Comparison of ENCODE assay signal across 17 cellular contexts in the genomic region with DNA sequence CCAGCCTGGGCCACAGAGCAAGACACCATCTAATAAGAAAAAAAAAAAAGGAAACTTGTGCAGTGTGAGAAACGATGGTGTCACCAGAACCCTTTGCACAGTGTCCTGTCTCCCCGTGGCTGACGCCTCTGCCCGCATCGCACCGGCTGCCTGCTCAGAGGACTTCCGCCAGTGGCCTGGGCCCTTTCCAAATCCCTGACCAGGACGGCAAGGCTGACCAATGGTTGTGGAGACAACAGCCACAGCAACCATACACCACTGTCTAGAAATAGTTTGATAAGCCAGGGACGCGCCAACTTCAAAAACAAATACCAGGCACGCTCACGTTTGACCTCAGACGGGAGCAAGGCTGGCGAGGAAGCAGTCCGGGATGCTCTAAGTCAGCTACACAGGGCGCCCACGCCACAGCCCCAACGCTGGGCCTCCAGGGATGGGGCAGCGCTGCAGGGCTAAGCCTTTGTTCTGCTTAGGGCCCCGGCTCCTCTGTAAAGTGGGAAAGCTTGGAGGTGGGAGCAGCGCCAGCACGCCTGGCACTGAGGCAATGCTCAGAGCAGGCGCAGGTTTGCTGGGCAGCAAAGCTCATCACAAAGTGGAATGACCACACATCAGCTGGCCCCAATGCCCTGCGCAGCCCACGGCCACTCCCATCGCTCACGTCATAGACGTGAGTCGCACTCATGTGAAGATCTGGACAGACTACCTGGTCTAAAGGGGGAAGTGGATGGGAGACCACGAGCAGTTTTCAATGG. TPM values are rescaled to one million over a fixed set of nuclear protein-coding genes. Genes with fewer than 3 reads are reported as not detected.
A peak's percentile ranks its signal among the peaks of the same experiment; 100 is the strongest.
DNase-seq lines count a peak whose midpoint lies in the region; ATAC-seq, FAIRE-seq and TF ChIP-seq lines count a peak whose summit lies in the region.
"Had no signal": no experiment of that assay in that cellular context is flagged by ENCODE, and none has a peak within 500 bp of the region (broad histone marks: within the 10 kb centered on the region; RNA-seq: fewer than 3 reads in every experiment).

No MANE protein-coding gene starts in this region.

- no peaks in the 10 kb centered on the region for H3K27me3 ChIP-seq in GM23248 (replicated peaks; ENCODE audit: insufficient read depth)
- H3K27me3 ChIP-seq in adrenal gland, result no peaks in the 10 kb centered on the region
- H3K27me3 ChIP-seq in hepatocyte, result no peaks in the 10 kb centered on the region
- H3K27me3 ChIP-seq: breast epithelium, neural progenitor cell, sigmoid colon, upper lobe of left lung had no signal

- no peak overlapping the region for H3K9ac ChIP-seq in GM23248
- H3K9ac ChIP-seq: neural progenitor cell had no signal

- H2AFZ ChIP-seq in GM23248, result no peak overlapping the region
- H2AFZ ChIP-seq in hepatocyte, result no peak overlapping the region
- H2AFZ ChIP-seq: neural progenitor cell had no signal

- intact Hi-C loops in adrenal gland (cut with DNase I), result no loop called here

- peaks cover 70% of the 10 kb centered on the region for H3K79me2 ChIP-seq in GM23248 (ENCODE audit: insufficient read depth)
- H3K79me2 ChIP-seq in hepatocyte, result peaks cover 3% of the 10 kb centered on the region

- no peak for TF ChIP-seq RAD21 in A549 (conservative IDR thresholded peaks at IDR 0.05 in 1 of 2, IDR thresholded peaks at IDR 0.05 in 1 of 2)

- H3K4me1 ChIP-seq in A549 (no peaks in the 10 kb centered on the region), GM23248 (ENCODE audit: insufficient read depth) (no peaks in the 10 kb centered on the region), adrenal gland (replicated peaks in 1 of 2) (peaks cover 0 to 8% of the 10 kb centered on the region in 2 donors), hepatocyte (ENCODE audit: insufficient read depth) (no peaks in the 10 kb centered on the region)
- H3K4me1 ChIP-seq: breast epithelium, neural progenitor cell, sigmoid colon, upper lobe of left lung had no signal

- TF ChIP-seq POLR2A in A549 (IDR thresholded peaks at IDR 0.05; ENCODE audit: low read length) (no peak), adrenal gland (IDR thresholded peaks at IDR 0.05) (no peak)

- ATAC-seq in A549, result peak in 1 of 2 experiments; percentile 7; a peak in 1 of 6 replicates
- no peak for ATAC-seq in HG02970 (IDR thresholded peaks at IDR 0.05; ENCODE audit: low FRiP score, unreplicated experiment)
- ATAC-seq in GM19397 (IDR thresholded peaks at IDR 0.05; ENCODE audit: unreplicated experiment), result no peak

- 93% methylated on average over 30 of the region's 30 CpGs for WGBS in A549 (ENCODE audit: missing lambda C conversion rate)
- 91 to 94% methylated on average over 30 of the region's 30 CpGs for WGBS in GM23248 (ENCODE audit: low coverage in 1 of 2, low lambda C conversion rate in 2 of 2, missing lambda C conversion rate in 2 of 2), 2 experiments
- 74 to 86% (median 81%) methylated on average over 12 to 30 of the region's 30 CpGs for WGBS in adrenal gland, 4 donors
- 95% methylated on average over 30 of the region's 30 CpGs for WGBS in hepatocyte (ENCODE audit: low lambda C conversion rate, missing lambda C conversion rate)

- H3K9me2 ChIP-seq in GM23248 (ENCODE audit: insufficient read depth) (no peaks in the 10 kb centered on the region), hepatocyte (replicated peaks; ENCODE audit: insufficient read depth) (no peaks in the 10 kb centered on the region)

- no peak for TF ChIP-seq EP300 in A549 (IDR thresholded peaks at IDR 0.05)

- no peak overlapping the region for H3K27ac ChIP-seq in A549
- H3K27ac ChIP-seq in GM23248, result peak overlapping the region; percentile 39; the same call in 1 of the 2 replicates
- peak overlapping the region in 3 of 5 donors; percentile 28 to 67 (median 30) for H3K27ac ChIP-seq in adrenal gland
- no peak overlapping the region for H3K27ac ChIP-seq in hepatocyte
- H3K27ac ChIP-seq: breast epithelium, neural progenitor cell, sigmoid colon, upper lobe of left lung had no signal

- H3K36me3 ChIP-seq in GM23248 (ENCODE audit: low read depth) (peaks cover 58% of the 10 kb centered on the region), adrenal gland (replicated peaks in 1 of 2) (peaks cover 0 to 86% of the 10 kb centered on the region in 2 donors), hepatocyte (replicated peaks; ENCODE audit: insufficient read depth, low read depth) (no peaks in the 10 kb centered on the region)
- H3K36me3 ChIP-seq: breast epithelium, neural progenitor cell had no signal

- H3K4me2 ChIP-seq in A549, result no peak overlapping the region
- H3K4me2 ChIP-seq in GM23248 (ENCODE audit: unreplicated experiment), result no peak overlapping the region
- no peak overlapping the region for H3K4me2 ChIP-seq in hepatocyte
- H3K4me2 ChIP-seq: neural progenitor cell had no signal

- POLR2A ChIA-PET in A549 (lab: Yijun Ruan, JAX), result no interaction called here

- in situ Hi-C loops in GM23248 (cut with MboI), result no loop called here

- CTCF ChIA-PET in A549 (lab: Yijun Ruan, JAX), result interaction anchor here (1.3 kb wide), 1 partner anchor 18 kb away, joined by 3 read pairs; no protein-coding TSS in a partner anchor

- peaks cover 38% of the 10 kb centered on the region for H3F3A ChIP-seq in GM23248 (ENCODE audit: insufficient read depth)

- no peaks in the 10 kb centered on the region for H4K20me1 ChIP-seq in GM23248 (ENCODE audit: insufficient read depth)
- H4K20me1 ChIP-seq in hepatocyte (ENCODE audit: insufficient read depth, poor library complexity, severe bottlenecking), result no peaks in the 10 kb centered on the region

- TF ChIP-seq CTCF in A549 (IDR thresholded peaks at IDR 0.05), result no peak
- TF ChIP-seq CTCF in adrenal gland (IDR thresholded peaks at IDR 0.05), result no peak
- TF ChIP-seq CTCF in hepatocyte (IDR thresholded peaks at IDR 0.05; ENCODE audit: poor library complexity), result no peak

- H3K4me3 ChIP-seq in A549 (no peak overlapping the region), GM23248 (no peak overlapping the region), adrenal gland (no peak overlapping the region), hepatocyte (no peak overlapping the region)
- H3K4me3 ChIP-seq: breast epithelium, neural progenitor cell, sigmoid colon, upper lobe of left lung had no signal

- H3K9me3 ChIP-seq in A549 (no peaks in the 10 kb centered on the region), GM23248 (ENCODE audit: low read depth) (no peaks in the 10 kb centered on the region), adrenal gland (replicated peaks in 1 of 3) (no peaks in the 10 kb centered on the region), hepatocyte (ENCODE audit: low read depth) (no peaks in the 10 kb centered on the region)
- H3K9me3 ChIP-seq: breast epithelium, sigmoid colon, upper lobe of left lung had no signal

- no peak for DNase-seq in A549 (ENCODE audit: low read depth in 1 of 2, low spot score in 1 of 2)
- DNase-seq in GM23248, result no peak
- peak in 4 of 7 donors; percentile 62 to 74 (median 66) for DNase-seq in adrenal gland
- peak; percentile 37 for DNase-seq in hepatic stellate cell (ENCODE audit: low spot score)
- DNase-seq in NCI-H1694 (lab: John Stamatoyannopoulos, UW), result no peak
- no peak for DNase-seq in hepatocyte (ENCODE audit: low spot score)
- DNase-seq: activated CD4-positive, alpha-beta T cell treated with anti-CD3 and anti-CD28 coated beads, Interleukin-2, amount 50 U/mL, for 48 hours; effector CD4-positive, alpha-beta T cell; NCI-H187; NCI-H524; sigmoid colon; stimulated activated CD4-positive, alpha-beta T cell treated with anti-CD3 and anti-CD28 coated beads, Interleukin-4, amount 100 ng/mL, for 4 hours; upper lobe of left lung had no signal

- FAIRE-seq in A549 (lab: Jason Lieb, UNC), result no peak

RNA-seq across cellular contexts. Expression of a gene that starts 12.5 kb away (rescaled TPM):
- polyA plus RNA-seq in A549 (2011; rRNA removed) (29.3 and 36.7 TPM in 2 replicates), A549 (2017; fragmentation: RNase III; extraction: RNeasy Plus Mini Kit Qiagen cat#74134 plus additional on column Dnase treatment) (49.5 to 53.4 TPM (median 51.3 TPM) in 3 replicates), GM23248 (2016; fragmentation: Nextera tagmentation; extraction: Ambion mirVana) (10.2 and 12.0 TPM in 2 replicates), adrenal gland (10 to 100 TPM; 12.7 to 29.9 (median 16.7) TPM), hepatocyte (17.6 and 21.5 TPM in 2 replicates)
- 62.8 and 89.2 TPM in 2 replicates for polyA plus RNA-seq in A549 (2012; cell fraction: cytosol; rRNA removed)
- polyA plus RNA-seq in A549 (2012; cell fraction: nucleus; rRNA removed), result 57.4 and 65.8 TPM in 2 replicates
- polyA minus RNA-seq in A549 (2011; rRNA and poly(A)+ RNA removed), result 97.5 and 139 TPM in 2 replicates
- 26.1 and 28.7 TPM in 2 replicates for total RNA-seq in GM23248 (2014; rRNA removed; shearing (Covaris generic))
- total RNA-seq in adrenal gland (10 to 100 TPM; 23.8 to 53.6 (median 36.8) TPM), hepatocyte (19.7 and 27.2 TPM in 2 replicates)

RNA-seq across cellular contexts. Expression of a gene that starts 35.8 kb away (rescaled TPM):
- polyA plus RNA-seq in A549 (2011; rRNA removed) (21.3 and 22.5 TPM in 2 replicates), A549 (2017; fragmentation: RNase III; extraction: RNeasy Plus Mini Kit Qiagen cat#74134 plus additional on column Dnase treatment) (18.7 to 20.0 TPM (median 19.4 TPM) in 3 replicates), GM23248 (2016; fragmentation: Nextera tagmentation; extraction: Ambion mirVana) (36.5 and 37.2 TPM in 2 replicates), adrenal gland (1 to 10 TPM; 8.2 to 9.0 (median 8.6) TPM), hepatocyte (76.1 and 82.7 TPM in 2 replicates)
- polyA plus RNA-seq in A549 (2012; cell fraction: cytosol; rRNA removed), result 33.5 and 36.6 TPM in 2 replicates
- 18.9 and 26.1 TPM in 2 replicates for polyA plus RNA-seq in A549 (2012; cell fraction: nucleus; rRNA removed)
- polyA minus RNA-seq in A549 (2011; rRNA and poly(A)+ RNA removed), result 11.3 and 11.7 TPM in 2 replicates
- 26.3 and 28.5 TPM in 2 replicates for total RNA-seq in GM23248 (2014; rRNA removed; shearing (Covaris generic))
- total RNA-seq in adrenal gland (10 to 100 TPM; 12.6 to 51.7 (median 24.6) TPM), hepatocyte (61.8 and 67.3 TPM in 2 replicates)

RNA-seq across cellular contexts. Expression of a gene that starts 36.0 kb away (rescaled TPM):
- polyA plus RNA-seq in A549 (2011; rRNA removed), result 28.9 and 32.1 TPM in 2 replicates
- 63.0 and 69.0 TPM in 2 replicates for polyA plus RNA-seq in A549 (2012; cell fraction: cytosol; rRNA removed)
- 366 and 407 TPM in 2 replicates for polyA plus RNA-seq in A549 (2012; cell fraction: nucleus; rRNA removed)
- polyA plus RNA-seq in A549 (2017; fragmentation: RNase III; extraction: RNeasy Plus Mini Kit Qiagen cat#74134 plus additional on column Dnase treatment), result 63.7 to 73.6 TPM (median 67.2 TPM) in 3 replicates
- 157 and 173 TPM in 2 replicates for polyA minus RNA-seq in A549 (2011; rRNA and poly(A)+ RNA removed)
- total RNA-seq in GM23248 (2014; rRNA removed; shearing (Covaris generic)), result 9.5 and 16.2 TPM in 2 replicates
- polyA plus RNA-seq in GM23248 (2016; fragmentation: Nextera tagmentation; extraction: Ambion mirVana), result 5.2 and 6.0 TPM in 2 replicates
- total RNA-seq in adrenal gland, result 10 to 100 TPM in 5 of 8 donors, 1 to 10 TPM in 3; 4.7 to 28.6 (median 16.1) TPM
- polyA plus RNA-seq in adrenal gland, result 10 to 100 TPM in 2 of 3 donors, 1 to 10 TPM in 1; 4.0 to 43.2 (median 29.9) TPM
- 16.9 and 34.2 TPM in 2 replicates for total RNA-seq in hepatocyte
- polyA plus RNA-seq in hepatocyte, result 26.6 and 44.6 TPM in 2 replicates

RNA-seq across cellular contexts. Expression of a gene that starts 38.4 kb away (rescaled TPM):
- 103 and 132 TPM in 2 replicates for polyA plus RNA-seq in A549 (2011; rRNA removed)
- 81.7 and 90.0 TPM in 2 replicates for polyA plus RNA-seq in A549 (2012; cell fraction: cytosol; rRNA removed)
- 233 and 311 TPM in 2 replicates for polyA plus RNA-seq in A549 (2012; cell fraction: nucleus; rRNA removed)
- 70.7 to 73.2 TPM (median 72.4 TPM) in 3 replicates for polyA plus RNA-seq in A549 (2017; fragmentation: RNase III; extraction: RNeasy Plus Mini Kit Qiagen cat#74134 plus additional on column Dnase treatment)
- 348 and 431 TPM in 2 replicates for polyA minus RNA-seq in A549 (2011; rRNA and poly(A)+ RNA removed)
- total RNA-seq in GM23248 (2014; rRNA removed; shearing (Covaris generic)), result 69.6 and 83.3 TPM in 2 replicates
- 48.3 and 49.4 TPM in 2 replicates for polyA plus RNA-seq in GM23248 (2016; fragmentation: Nextera tagmentation; extraction: Ambion mirVana)
- total RNA-seq in adrenal gland, result 10 to 100 TPM; 43.6 to 76.1 (median 60.3) TPM
- polyA plus RNA-seq in adrenal gland, result 10 to 100 TPM; 53.3 to 70.5 (median 56.6) TPM
- 54.4 and 70.3 TPM in 2 replicates for total RNA-seq in hepatocyte
- polyA plus RNA-seq in hepatocyte, result 45.3 and 52.5 TPM in 2 replicates

Comparison
In these comparisons a context has a peak if more than half of its experiments do, and no peak if none do; other contexts are left out.
1. DNase-seq: peak in adrenal gland (4 of 7) and hepatic stellate cell (single experiment); none in A549 (0 of 2), GM23248 (single experiment), NCI-H1694 (single experiment) and hepatocyte (single experiment).
2. H3K27ac ChIP-seq: peak in GM23248 (single experiment) and adrenal gland (3 of 5); none in A549 (0 of 2) and hepatocyte (single experiment).